Comparison of ENCODE assay signal across 8 cellular contexts in the genomic region with DNA sequence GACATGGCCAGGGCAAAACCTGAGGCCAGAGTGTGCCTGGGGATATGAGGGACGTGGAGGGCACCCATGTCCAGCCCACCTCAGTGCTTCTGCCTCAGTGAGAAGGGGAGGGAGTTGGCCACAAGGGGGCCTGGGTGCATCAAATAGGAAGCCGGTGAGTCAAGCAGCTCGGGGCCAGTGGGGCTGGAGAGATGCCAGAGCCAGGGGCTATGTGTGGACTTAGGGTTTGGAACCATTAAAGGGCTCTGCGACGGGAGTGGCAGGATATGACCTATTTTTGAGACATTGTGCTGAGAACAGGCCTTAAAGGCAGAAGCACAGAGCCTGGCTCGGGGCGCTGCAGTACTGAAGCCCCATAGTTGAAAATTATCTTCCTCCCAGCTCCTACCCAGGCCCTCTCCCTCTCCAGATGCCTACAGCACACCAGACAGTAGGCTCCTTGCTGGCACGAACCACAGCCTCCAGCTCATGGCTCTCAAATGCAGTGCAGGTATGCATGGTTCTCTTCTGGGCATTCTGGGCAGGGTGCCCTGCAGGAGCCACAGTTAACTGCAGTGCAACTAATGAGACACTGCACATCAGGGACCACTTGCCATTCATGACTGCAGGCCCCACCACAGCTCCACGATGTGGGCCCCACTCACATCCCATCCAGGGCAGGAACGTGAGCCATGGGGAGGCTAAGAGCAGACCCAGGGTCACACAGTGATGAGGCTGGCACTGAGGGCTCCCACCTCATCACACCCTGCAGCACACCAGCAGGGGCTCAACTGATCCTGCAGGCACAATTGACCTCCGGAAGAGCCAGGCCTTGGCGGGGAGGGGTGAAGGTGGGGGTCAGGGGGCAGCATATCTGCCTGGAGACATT. TPM values are rescaled to one million over a fixed set of nuclear protein-coding genes. Genes with fewer than 3 reads are reported as not detected.
A peak's percentile ranks its signal among the peaks of the same experiment; 100 is the strongest.
DNase-seq lines count a peak whose midpoint lies in the region; ATAC-seq lines count a peak whose summit lies in the region.

No MANE protein-coding gene starts in this region.

- ATAC-seq in HG02870 (IDR thresholded peaks at IDR 0.05; ENCODE audit: unreplicated experiment), result no peak

- DNase-seq in DMS 273 (lab: John Stamatoyannopoulos, UW; ENCODE audit: unreplicated experiment) (peak; percentile 91), HUDEP-2 (lab: John Stamatoyannopoulos, UW; ENCODE audit: unreplicated experiment in 76 of 76) (peak in 50 of 76 experiments; percentile 3 to 63 (median 29)), SK-N-DZ (ENCODE audit: low spot score) (peak; percentile 68), T47D (ENCODE audit: low read depth in 1 of 2, low spot score in 1 of 2) (peak; percentile 60 to 77), inferior parietal cortex (ENCODE audit: extremely low spot score) (peak; percentile 44), smooth muscle cell of the brain vasculature (ENCODE audit: low read depth, low spot score) (peak; percentile 70), NCI-H526 treated with DMSO at 0.1 percent for 48 hours (lab: John Stamatoyannopoulos, UW) (no peak)

- in situ Hi-C loops in T47D (cut with HindIII; ENCODE audit: low pct_unique_long_range_greater_than_20kb, low sequenced_read_pairs), result no loop called here

RNA-seq across cellular contexts. Expression of gene PGAM2, which starts 7.2 kb away (rescaled TPM):
- 15.5 and 22.9 TPM in 2 replicates for polyA plus RNA-seq in SK-N-DZ (2014; cell fraction: cytosol; rRNA removed)
- 6.3 and 12.6 TPM in 2 replicates for polyA plus RNA-seq in SK-N-DZ (2014; cell fraction: nucleus; rRNA removed)

RNA-seq across cellular contexts. Expression of gene POLM, which starts 9.7 kb away (rescaled TPM):
- 12.0 and 14.9 TPM in 2 replicates for polyA plus RNA-seq in SK-N-DZ (2014; cell fraction: cytosol; rRNA removed)
- 42.3 and 58.7 TPM in 2 replicates for polyA plus RNA-seq in SK-N-DZ (2014; cell fraction: nucleus; rRNA removed)

RNA-seq across cellular contexts. Expression of gene DBNL, which starts 28.1 kb away (rescaled TPM):
- polyA plus RNA-seq in SK-N-DZ (2014; cell fraction: cytosol; rRNA removed), result 81.4 and 90.8 TPM in 2 replicates
- 75.7 and 85.6 TPM in 2 replicates for polyA plus RNA-seq in SK-N-DZ (2014; cell fraction: nucleus; rRNA removed)

RNA-seq across cellular contexts. Expression of gene AEBP1, which starts 31.5 kb away (rescaled TPM):
- polyA plus RNA-seq in SK-N-DZ (2014; cell fraction: cytosol; rRNA removed), result 7.9 and 10.0 TPM in 2 replicates
- polyA plus RNA-seq in SK-N-DZ (2014; cell fraction: nucleus; rRNA removed), result 55.9 and 111 TPM in 2 replicates

RNA-seq across cellular contexts. Expression of gene POLD2, which starts 50.8 kb away (rescaled TPM):
- 133 and 138 TPM in 2 replicates for polyA plus RNA-seq in SK-N-DZ (2014; cell fraction: cytosol; rRNA removed)
- polyA plus RNA-seq in SK-N-DZ (2014; cell fraction: nucleus; rRNA removed), result 191 and 245 TPM in 2 replicates
